Comparison of ENCODE assay signal across 24 cellular contexts in the genomic region with DNA sequence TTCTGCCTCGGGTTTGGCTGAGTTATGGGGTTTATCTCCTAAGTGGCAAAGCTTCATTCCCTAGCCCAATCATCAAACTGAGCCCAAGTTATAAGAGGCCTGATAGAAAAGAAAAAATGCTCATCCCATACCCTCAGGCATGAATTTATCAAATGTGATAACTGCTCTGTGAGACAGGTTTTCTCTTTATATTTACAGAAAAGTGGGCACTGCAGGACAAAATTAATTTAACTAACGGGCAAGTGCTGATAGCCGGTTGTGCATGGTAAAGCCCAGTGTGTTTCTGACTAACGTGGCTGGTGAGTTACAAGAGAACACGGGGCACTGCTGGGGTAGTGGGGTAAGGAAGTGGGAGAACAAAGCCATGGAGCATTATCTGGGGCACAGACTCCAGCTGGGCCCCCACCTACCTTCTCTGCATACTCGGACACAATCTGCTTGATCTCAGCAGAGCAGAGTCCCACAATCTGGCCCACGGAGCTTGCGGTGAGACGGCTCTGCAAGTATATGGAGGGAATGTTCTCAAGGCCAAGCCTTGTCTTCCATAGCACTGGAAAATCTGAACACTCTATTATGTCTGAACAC.
"Had no signal": no experiment of that assay in that cellular context is flagged by ENCODE, and none has a peak within 500 bp of the region (broad histone marks: within the 10 kb centered on the region; RNA-seq: fewer than 3 reads in every experiment).

No MANE protein-coding gene starts in this region.

- H3K27ac ChIP-seq: Peyer's patch, RWPE1 had no signal

- H3K4me1 Mint-ChIP-seq: activated B cell treated with CpG ODN at 0.5 μM for 24 hours; activated CD4-positive, alpha-beta T cell treated with anti-CD3 and anti-CD28 coated beads, Interleukin-2, amount 10 ng/mL, durations not matched to agents 7 days and 5 days; T-cell had no signal

- DNase-seq: activated B cell treated with CpG ODN at 0.5 μM for 24 hours; activated CD4-positive, alpha-beta memory T cell treated with anti-CD3 and anti-CD28 coated beads for 36 hours; activated CD4-positive, alpha-beta T cell treated with anti-CD3 and anti-CD28 coated beads, Interleukin-2, amount 10 ng/mL, durations not matched to agents 7 days and 5 days; activated CD8-positive, alpha-beta memory T cell treated with anti-CD3 and anti-CD28 coated beads for 24 hours; activated gamma-delta T cell; activated naive CD4-positive, alpha-beta T cell treated with anti-CD3 and anti-CD28 coated beads for 36 hours; activated T-cell treated with anti-CD3 and anti-CD28 coated beads, Interleukin-2, amount 50 U/mL, for 4 hours; amygdala; Karpas-422; MM.1S; NCI-H1417; NCI-H1930; NCI-H2171; NCI-H526; NCI-H82; OCI-M1; Peyer's patch; SHP77; T-cell; T-helper 2 cell; T1000 had no signal

- H3K27me3 ChIP-seq: Peyer's patch had no signal

- H3K27ac Mint-ChIP-seq: activated B cell treated with CpG ODN at 0.5 μM for 24 hours; activated CD4-positive, alpha-beta memory T cell treated with anti-CD3 and anti-CD28 coated beads for 36 hours; activated naive CD4-positive, alpha-beta T cell treated with anti-CD3 and anti-CD28 coated beads for 36 hours; activated naive CD8-positive, alpha-beta T cell; T-cell had no signal

- H3K4me3 Mint-ChIP-seq: activated B cell treated with CpG ODN at 0.5 μM for 24 hours; activated CD4-positive, alpha-beta memory T cell treated with anti-CD3 and anti-CD28 coated beads for 36 hours; activated CD4-positive, alpha-beta T cell treated with anti-CD3 and anti-CD28 coated beads, Interleukin-2, amount 10 ng/mL, durations not matched to agents 7 days and 5 days; activated naive CD4-positive, alpha-beta T cell treated with anti-CD3 and anti-CD28 coated beads for 36 hours; activated naive CD8-positive, alpha-beta T cell; activated T-cell treated with anti-CD3 and anti-CD28 coated beads, Interleukin-2, amount 50 U/mL, for 4 hours; T-cell had no signal

- H3K4me3 ChIP-seq: K562, Peyer's patch had no signal

- ATAC-seq: activated T-cell treated with anti-CD3 and anti-CD28 coated beads, Interleukin-2, amount 50 U/mL, for 4 hours; K562; T-cell had no signal

- H3K4me1 ChIP-seq: Peyer's patch had no signal

- H3K9me3 ChIP-seq: Peyer's patch had no signal

- H3K9me3 Mint-ChIP-seq: activated B cell treated with CpG ODN at 0.5 μM for 24 hours; activated CD4-positive, alpha-beta memory T cell treated with anti-CD3 and anti-CD28 coated beads for 36 hours; activated CD4-positive, alpha-beta T cell treated with anti-CD3 and anti-CD28 coated beads, Interleukin-2, amount 10 ng/mL, durations not matched to agents 7 days and 5 days; activated naive CD4-positive, alpha-beta T cell treated with anti-CD3 and anti-CD28 coated beads for 36 hours; activated T-cell treated with anti-CD3 and anti-CD28 coated beads, Interleukin-2, amount 50 U/mL, for 4 hours; T-cell had no signal

- H3K27me3 Mint-ChIP-seq: activated B cell treated with CpG ODN at 0.5 μM for 24 hours; activated CD4-positive, alpha-beta memory T cell treated with anti-CD3 and anti-CD28 coated beads for 36 hours; activated CD4-positive, alpha-beta T cell treated with anti-CD3 and anti-CD28 coated beads, Interleukin-2, amount 10 ng/mL, durations not matched to agents 7 days and 5 days; activated naive CD8-positive, alpha-beta T cell; T-cell had no signal
